12 cellular contexts compared by ENCODE assay signal in the genomic region with DNA sequence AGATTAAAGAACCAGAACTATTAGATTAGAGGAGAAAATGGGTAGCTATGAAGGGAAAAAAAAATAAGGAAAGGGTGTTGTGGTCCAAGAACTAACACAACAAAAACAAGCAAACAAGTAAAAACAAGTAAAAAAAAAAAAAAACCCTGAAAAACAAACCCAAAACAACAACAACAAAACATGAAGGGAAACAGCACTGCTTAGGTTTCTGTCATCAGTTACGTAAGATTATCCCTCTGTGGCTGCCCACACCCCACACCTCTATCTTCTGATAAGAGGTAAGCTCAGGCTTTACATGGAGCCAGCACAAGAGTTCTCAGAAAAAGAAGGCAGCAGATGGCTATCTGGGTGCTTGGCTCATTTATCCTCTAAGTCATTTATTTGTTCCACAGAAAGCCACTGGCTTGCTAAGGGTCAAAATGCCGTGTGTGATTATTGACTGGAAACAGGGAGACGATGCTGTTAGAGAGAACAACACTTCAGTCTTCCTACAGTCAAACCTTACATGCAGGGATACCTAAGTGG.
DNase-seq lines count a peak whose midpoint lies in the region; TF ChIP-seq lines count a peak whose summit lies in the region.
"Had no signal": no experiment of that assay in that cellular context is flagged by ENCODE, and none has a peak within 500 bp of the region (broad histone marks: within the 10 kb centered on the region; RNA-seq: fewer than 3 reads in every experiment).

No MANE protein-coding gene starts in this region.

- DNase-seq in D341Med (ENCODE audit: low spot score) = peak; percentile 69
- peak; percentile 48 for DNase-seq in T-helper 22 cell (ENCODE audit: low read depth)
- peak; percentile 34 to 50 (median 42) for DNase-seq in effector memory CD4-positive, alpha-beta T cell
- DNase-seq in LoVo (ENCODE audit: low spot score) = no peak
- no peak for DNase-seq in EL
- DNase-seq in cortex of kidney (lab: John Stamatoyannopoulos, UW) = no peak
- no peak for DNase-seq in COLO829 (ENCODE audit: low spot score)
- DNase-seq: DMS53, NCI-H1048 had no signal

- H3K9me3 ChIP-seq in effector memory CD4-positive, alpha-beta T cell (ENCODE audit: control insufficient read depth, low read length) = no peaks in the 10 kb centered on the region
- H3K9me3 ChIP-seq: gastroesophageal sphincter had no signal

- no peaks in the 10 kb centered on the region for H3K36me3 ChIP-seq in effector memory CD4-positive, alpha-beta T cell (ENCODE audit: control insufficient read depth, insufficient read depth, low read length)
- H3K36me3 ChIP-seq: gastroesophageal sphincter had no signal

- no peaks in the 10 kb centered on the region for H3K27me3 ChIP-seq in effector memory CD4-positive, alpha-beta T cell (replicated peaks; ENCODE audit: control insufficient read depth, insufficient read depth, low read length, poor library complexity, severe bottlenecking)
- H3K27me3 ChIP-seq: gastroesophageal sphincter had no signal

- H3K4me3 ChIP-seq in effector memory CD4-positive, alpha-beta T cell (ENCODE audit: insufficient read depth, low read depth, low read length, poor library complexity, severe bottlenecking) = no peak overlapping the region
- H3K4me3 ChIP-seq: gastroesophageal sphincter, skin epidermis had no signal

- no peak for TF ChIP-seq CTCF in 22Rv1 (IDR thresholded peaks at IDR 0.05)

- 0 out of 2 replicates have a peak overlapping the region, but pooled peaks have one; percentile 30 for H3K27ac ChIP-seq in 22Rv1
- peak overlapping the region; percentile 33 for H3K27ac ChIP-seq in effector memory CD4-positive, alpha-beta T cell (ENCODE audit: insufficient read depth, low read length, poor library complexity, severe bottlenecking)
- H3K27ac ChIP-seq: gastroesophageal sphincter had no signal

- peaks cover 7% of the 10 kb centered on the region for H3K4me1 ChIP-seq in effector memory CD4-positive, alpha-beta T cell (ENCODE audit: control insufficient read depth, insufficient read depth, low read length, poor library complexity, severe bottlenecking)

Comparison
In these comparisons a context has a peak if more than half of its experiments do, and no peak if none do; other contexts are left out.
1. DNase-seq: peak in D341Med (single experiment), T-helper 22 cell (single experiment) and effector memory CD4-positive, alpha-beta T cell (3 of 3); none in LoVo (single experiment), EL (single experiment), cortex of kidney (single experiment) and COLO829 (single experiment).